20 cellular contexts compared by ENCODE assay signal in genomic region chr20:18090044-18090443, GRCh38. TPM values are rescaled to one million over a fixed set of nuclear protein-coding genes. Genes with fewer than 3 reads are reported as not detected.
"Had no signal": no experiment of that assay in that cellular context is flagged by ENCODE, and none has a peak within 500 bp of the region (broad histone marks: within the 10 kb centered on the region; RNA-seq: fewer than 3 reads in every experiment).

No MANE protein-coding gene starts in this region.

- H3K27me3 ChIP-seq: brain microvascular endothelial cell, hepatocyte, transverse colon had no signal

- H3K9me3 ChIP-seq: left lung, transverse colon had no signal

- H3K27ac Mint-ChIP-seq: activated T-helper 17 cell treated with anti-CD3 and anti-CD28 coated beads, Interleukin-2, amount 50 U/mL, for 72 hours; effector memory CD8-positive, alpha-beta T cell; natural killer cell; progenitor cell of endocrine pancreas had no signal

- H3K4me3 ChIP-seq: hepatocyte, left lung, smooth muscle cell, transverse colon had no signal

- H3K4me1 Mint-ChIP-seq: activated T-helper 17 cell treated with anti-CD3 and anti-CD28 coated beads, Interleukin-2, amount 50 U/mL, for 72 hours; natural killer cell had no signal

- H3K27ac ChIP-seq: brain microvascular endothelial cell, epithelial cell of prostate, hepatocyte, left lung, transverse colon had no signal

- H3K4me3 Mint-ChIP-seq: activated T-helper 17 cell treated with anti-CD3 and anti-CD28 coated beads, Interleukin-2, amount 50 U/mL, for 72 hours; effector memory CD8-positive, alpha-beta T cell; natural killer cell had no signal

- ATAC-seq: activated T-helper 17 cell treated with anti-CD3 and anti-CD28 coated beads, Interleukin-2, amount 50 U/mL, for 72 hours; effector memory CD8-positive, alpha-beta T cell; left lung; natural killer cell; right cardiac atrium; stimulated activated naive CD8-positive, alpha-beta T cell treated with anti-CD3 and anti-CD28 coated beads, Interleukin-15, Interleukin-2, amounts not matched to agents 100 U/mL and 50 U/mL, for 24 hours had no signal

- H3K36me3 Mint-ChIP-seq: natural killer cell had no signal

- H3K4me1 ChIP-seq: left lung had no signal

- DNase-seq: activated CD4-positive, CD25-positive, alpha-beta regulatory T cell treated with anti-CD3 and anti-CD28 coated beads, Interleukin-2, amount 50 U/mL, for 72 hours; activated naive CD4-positive, alpha-beta T cell treated with Interleukin-2 at 50 U/mL for 16 hours; activated T-cell treated with anti-CD3 and anti-CD28 coated beads for 4 hours; anterior cingulate cortex; brain microvascular endothelial cell; effector memory CD8-positive, alpha-beta T cell; left lung; mammary epithelial cell; natural killer cell; right cardiac atrium; stimulated activated naive CD8-positive, alpha-beta T cell treated with anti-CD3 and anti-CD28 coated beads, Interleukin-15, Interleukin-2, amounts not matched to agents 100 U/mL and 50 U/mL, for 24 hours; transverse colon had no signal

- H3K36me3 ChIP-seq: brain microvascular endothelial cell, left lung, transverse colon had no signal

- H3K9me3 Mint-ChIP-seq: activated T-helper 17 cell treated with anti-CD3 and anti-CD28 coated beads, Interleukin-2, amount 50 U/mL, for 72 hours; effector memory CD8-positive, alpha-beta T cell; natural killer cell had no signal

RNA-seq across cellular contexts. Expression of gene OVOL2, which starts 32.3 kb away (rescaled TPM):
- total RNA-seq: activated CD8-positive, alpha-beta memory T cell treated with anti-CD3 and anti-CD28 coated beads for 36 hours; activated T-helper 17 cell treated with anti-CD3 and anti-CD28 coated beads, Interleukin-2, amount 50 U/mL, for 72 hours; glomerular endothelial cell; natural killer cell; right cardiac atrium; T-helper 1 cell treated with Interleukin-12 subunit alpha and Interleukin-12 subunit beta and Interleukin-4 antibody, amounts not matched to agents 30 ng/mL and 1 ng/mL, for 36 hours had no signal
- polyA plus RNA-seq: right cardiac atrium, smooth muscle cell had no signal
